Comparison of ENCODE assay signal across 15 cellular contexts in the genomic region with DNA sequence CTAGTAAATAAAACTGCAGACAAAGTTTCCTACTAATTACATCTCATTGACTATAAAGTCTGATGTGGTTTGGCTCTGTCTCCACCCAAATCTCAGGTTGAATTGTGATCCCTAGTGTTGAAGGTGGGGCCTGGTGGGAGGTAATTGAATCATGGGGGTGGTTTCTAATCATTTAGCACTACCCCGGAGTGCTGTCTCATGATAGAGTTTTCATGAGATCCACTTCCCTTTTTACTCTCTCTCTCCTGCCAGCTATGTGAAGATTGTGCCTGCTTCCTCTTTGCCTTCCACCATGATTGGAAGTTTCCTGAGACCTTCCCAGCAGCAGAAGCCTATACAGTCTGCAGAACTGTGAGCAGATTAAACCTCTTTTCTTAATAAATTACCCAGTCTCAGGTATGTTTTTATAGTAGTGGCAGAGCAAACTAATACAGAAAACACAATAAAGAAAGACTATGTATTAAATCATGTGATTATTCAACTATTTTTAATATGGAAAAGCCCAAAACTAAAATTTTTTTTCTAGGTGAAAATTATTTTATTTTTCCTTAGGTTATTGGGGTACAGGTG.
"Had no signal": no experiment of that assay in that cellular context is flagged by ENCODE, and none has a peak within 500 bp of the region (broad histone marks: within the 10 kb centered on the region; RNA-seq: fewer than 3 reads in every experiment).

No MANE protein-coding gene starts in this region.

- DNase-seq: activated CD4-positive, alpha-beta T cell treated with anti-CD3 and anti-CD28 coated beads, Interleukin-2, amount 50 U/mL, for 1 hour; activated CD4-positive, CD25-positive, alpha-beta regulatory T cell; activated naive CD4-positive, alpha-beta T cell treated with anti-CD3 and anti-CD28 coated beads, Interleukin-2, amount 50 U/mL, for 16 hours; effector CD4-positive, alpha-beta T cell; foreskin melanocyte; heart right ventricle; left lung; mesendoderm; ovary; stimulated activated CD4-positive, alpha-beta T cell treated with anti-CD3 and anti-CD28 coated beads, Interleukin-4, amount 100 ng/mL, for 1 hour; stimulated activated CD8-positive, alpha-beta memory T cell treated with anti-CD3 and anti-CD28 coated beads, Interleukin-4, amount 100 ng/mL, for 48 hours; stomach had no signal

- H3K36me3 ChIP-seq: heart right ventricle, left lung, ovary, stomach had no signal

- H3K27me3 ChIP-seq: heart right ventricle, left lung, ovary, stomach had no signal

- H3K4me1 ChIP-seq: heart right ventricle, left lung, stomach had no signal

- ATAC-seq: heart right ventricle, left lung had no signal

- H3K27ac ChIP-seq: coronary artery, heart right ventricle, left lung, ovary, stomach had no signal

- H3K4me3 ChIP-seq: coronary artery, heart right ventricle, left lung, ovary, stomach had no signal

- FAIRE-seq: keratinocyte, urothelium cell line had no signal

- H3K9me3 ChIP-seq: ovary had no signal
